ENCODE assay signal across 21 cellular contexts in the genomic region with DNA sequence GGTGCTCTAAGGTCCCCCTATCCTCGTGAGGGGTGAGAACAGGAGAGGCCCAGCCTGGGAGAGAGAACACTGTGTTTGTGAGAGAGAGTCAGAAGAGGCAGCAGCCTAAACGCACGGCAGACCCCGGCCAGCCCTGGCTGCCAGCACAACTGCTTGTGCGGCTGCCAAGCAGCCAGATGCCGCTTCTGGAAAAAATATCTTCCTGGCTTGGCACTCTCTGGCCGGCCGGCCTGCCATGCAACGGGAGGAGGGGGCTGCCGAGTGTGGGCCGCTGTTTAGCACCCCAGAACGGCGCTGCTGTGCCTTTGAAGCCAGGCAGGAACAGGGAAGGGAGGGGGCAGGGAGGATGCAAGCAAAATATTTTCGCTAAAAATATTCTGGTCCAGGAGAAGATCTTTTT.
A peak's percentile ranks its signal among the peaks of the same experiment; 100 is the strongest.
DNase-seq lines count a peak whose midpoint lies in the region; ATAC-seq and TF ChIP-seq lines count a peak whose summit lies in the region.
"Had no signal": no experiment of that assay in that cellular context is flagged by ENCODE, and none has a peak within 500 bp of the region (broad histone marks: within the 10 kb centered on the region; RNA-seq: fewer than 3 reads in every experiment).

No MANE protein-coding gene starts in this region.

- no peaks in the 10 kb centered on the region for H4K20me1 ChIP-seq in hepatocyte (ENCODE audit: insufficient read depth, poor library complexity, severe bottlenecking)

- TF ChIP-seq POLR2A in thyroid gland (IDR thresholded peaks at IDR 0.05), result no peak

- intact Hi-C loops in thyroid gland (cut with DNase I), result no loop called here

- no peaks in the 10 kb centered on the region for H3K9me2 ChIP-seq in hepatocyte (replicated peaks; ENCODE audit: insufficient read depth)

- no peaks in the 10 kb centered on the region for H3K79me2 ChIP-seq in hepatocyte

- no peak overlapping the region for H3K27ac ChIP-seq in hepatocyte
- no peak overlapping the region for H3K27ac ChIP-seq in thyroid gland
- H3K27ac ChIP-seq: epithelial cell of prostate, upper lobe of left lung had no signal

- no peak for TF ChIP-seq CTCF in hepatocyte (IDR thresholded peaks at IDR 0.05; ENCODE audit: poor library complexity)
- TF ChIP-seq CTCF in thyroid gland (IDR thresholded peaks at IDR 0.05), result no peak

- H2AFZ ChIP-seq in hepatocyte, result no peak overlapping the region

- DNase-seq in activated effector memory CD4-positive, alpha-beta T cell treated with anti-CD3 and anti-CD28 coated beads, Interleukin-2, amount 50 U/mL, for 16 hours, result peak; percentile 28
- DNase-seq in activated effector memory CD4-positive, alpha-beta T cell treated with Interleukin-2 at 50 U/mL for 16 hours, result no peak
- DNase-seq in hepatocyte (ENCODE audit: low spot score) (peak; percentile 41), thyroid gland (peak; percentile 11 to 41), NCI-H2196 treated with DMSO at 0.1 percent for 48 hours (lab: John Stamatoyannopoulos, UW; ENCODE audit: unreplicated experiment) (no peak)
- no peak for DNase-seq in stimulated activated naive CD4-positive, alpha-beta T cell (lab: John Stamatoyannopoulos, UW)
- DNase-seq: activated CD4-positive, alpha-beta T cell treated with anti-CD3 and anti-CD28 coated beads, Interleukin-2, amount 50 U/mL, for 1 hour; activated CD8-positive, alpha-beta memory T cell treated with anti-CD3 and anti-CD28 coated beads, Interleukin-2, amount 10 ng/mL, durations not matched to agents 7 days and 5 days; activated naive CD4-positive, alpha-beta T cell treated with anti-CD3 and anti-CD28 coated beads, Interleukin-2, amount 10 ng/mL, durations not matched to agents 7 days and 5 days; activated T-cell treated with anti-CD3 and anti-CD28 coated beads, Interleukin-2, amount 50 U/mL, for 72 hours; DMS79; effector CD4-positive, alpha-beta T cell; NCI-H187; NCI-H345; NCI-H774; stimulated activated CD8-positive, alpha-beta memory T cell treated with anti-CD3 and anti-CD28 coated beads, Interleukin-4, amount 100 ng/mL, for 48 hours; upper lobe of left lung had no signal

- peaks cover 31% of the 10 kb centered on the region for H3K4me1 ChIP-seq in hepatocyte (ENCODE audit: insufficient read depth)
- H3K4me1 ChIP-seq in thyroid gland, result peaks cover 2 to 20% of the 10 kb centered on the region in 2 donors

- WGBS in hepatocyte (ENCODE audit: low lambda C conversion rate, missing lambda C conversion rate), result 62% methylated on average over 14 of the region's 14 CpGs
- 13 to 18% methylated on average over 7 to 14 of the region's 14 CpGs for WGBS in thyroid gland, 2 donors

- H3K27me3 ChIP-seq in hepatocyte (no peaks in the 10 kb centered on the region), thyroid gland (no peaks in the 10 kb centered on the region)
- H3K27me3 ChIP-seq: upper lobe of left lung had no signal

- H3K9me3 ChIP-seq in hepatocyte (ENCODE audit: low read depth) (no peaks in the 10 kb centered on the region), thyroid gland (no peaks in the 10 kb centered on the region)
- H3K9me3 ChIP-seq: upper lobe of left lung had no signal

- no peak overlapping the region for H3K4me3 ChIP-seq in hepatocyte
- no peak overlapping the region for H3K4me3 ChIP-seq in thyroid gland (replicated peaks in 1 of 3)
- H3K4me3 ChIP-seq: upper lobe of left lung had no signal

- H3K36me3 ChIP-seq in hepatocyte (replicated peaks; ENCODE audit: insufficient read depth, low read depth), result no peaks in the 10 kb centered on the region
- no peaks in the 10 kb centered on the region for H3K36me3 ChIP-seq in thyroid gland
- H3K36me3 ChIP-seq: upper lobe of left lung had no signal

- no peak overlapping the region for H3K4me2 ChIP-seq in hepatocyte

- ATAC-seq in SK-N-SH treated with all-trans-retinoic acid at 6 μM for 48 hours (no peak; the same call in 2 of the 3 replicates), GM21367 (IDR thresholded peaks at IDR 0.05; ENCODE audit: unreplicated experiment) (no peak)
- ATAC-seq: activated CD8-positive, alpha-beta memory T cell treated with anti-CD3 and anti-CD28 coated beads, Interleukin-2, amount 10 ng/mL, durations not matched to agents 7 days and 5 days; activated T-cell treated with anti-CD3 and anti-CD28 coated beads, Interleukin-2, amount 50 U/mL, for 72 hours; left lobe of liver had no signal

TF ChIP-seq in SK-N-SH treated with all-trans-retinoic acid at 6 μM for 48 hours, 23 proteins besides CTCF, POLR2A, EP300 and RAD21:
- TF ChIP-seq TCF4 (CRISPR knock-in tag; IDR thresholded peaks at IDR 0.05; ENCODE audit: borderline replicate concordance) (peak; percentile 59; the same call in 1 of the 2 replicates), ISL1 (CRISPR knock-in tag; IDR thresholded peaks at IDR 0.05) (no peak), ZC3H10 (CRISPR knock-in tag; IDR thresholded peaks at IDR 0.05) (no peak)

Comparison
In these comparisons a context has a peak if more than half of its experiments do, and no peak if none do; other contexts are left out.
1. DNase-seq: peak in activated effector memory CD4-positive, alpha-beta T cell treated with anti-CD3 and anti-CD28 coated beads, Interleukin-2, amount 50 U/mL, for 16 hours (single experiment), hepatocyte (single experiment) and thyroid gland (2 of 2); none in activated effector memory CD4-positive, alpha-beta T cell treated with Interleukin-2 at 50 U/mL for 16 hours (single experiment), NCI-H2196 treated with DMSO at 0.1 percent for 48 hours (single experiment) and stimulated activated naive CD4-positive, alpha-beta T cell (0 of 6).